18 cellular contexts compared by ENCODE assay signal in the genomic region with DNA sequence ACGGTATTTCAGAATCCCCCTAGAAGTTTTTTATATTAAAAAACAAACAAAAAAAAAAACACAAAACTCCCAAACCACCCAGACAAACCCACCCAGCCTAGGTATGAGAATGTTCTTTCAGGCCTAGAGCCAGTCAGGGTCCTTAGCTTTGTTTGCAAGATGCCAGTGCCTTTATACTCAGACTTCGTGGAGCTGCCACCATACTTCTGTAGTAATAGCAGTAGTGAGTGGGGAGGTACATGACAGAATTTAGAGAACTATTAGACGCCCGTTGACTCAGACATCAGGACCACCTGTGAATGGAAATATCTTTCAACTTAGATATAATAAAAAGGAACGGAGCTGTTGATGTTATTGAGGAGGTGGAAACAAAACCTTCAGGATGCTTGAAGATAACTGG.
A peak's percentile ranks its signal among the peaks of the same experiment; 100 is the strongest.
DNase-seq lines count a peak whose midpoint lies in the region; ATAC-seq and TF ChIP-seq lines count a peak whose summit lies in the region.
"Had no signal": no experiment of that assay in that cellular context is flagged by ENCODE, and none has a peak within 500 bp of the region (broad histone marks: within the 10 kb centered on the region; RNA-seq: fewer than 3 reads in every experiment).

No MANE protein-coding gene starts in this region.

- peak overlapping the region in 1 of 2 experiments; percentile 97; a peak in 3 of 4 replicates for H3K27ac ChIP-seq in SK-N-SH (ENCODE audit: low read depth in 2 of 2, low read length in 1 of 2)
- H3K27ac ChIP-seq: 22Rv1 had no signal

- H3K4me1 Mint-ChIP-seq in HFFc6 (ENCODE audit: low read depth), result peaks cover 61% of the 10 kb centered on the region
- peaks cover 30 to 34% of the 10 kb centered on the region in 2 donors for H3K4me1 Mint-ChIP-seq in natural killer cell treated with Interleukin-12 subunit alpha and Interleukin-12 subunit beta and Interleukin-15 and Interleukin-18, amount 100 ng/mL, for 72 hours (ENCODE audit: low read depth in 2 of 2)

- H3K4me3 ChIP-seq in SK-N-SH (ENCODE audit: low read depth in 2 of 2, low read length in 1 of 2), result no peak overlapping the region
- H3K4me3 ChIP-seq: coronary artery, esophagus squamous epithelium, psoas muscle had no signal

- POLR2A ChIA-PET in SK-N-SH (lab: Yijun Ruan, JAX), result no interaction called here

- H4K20me1 ChIP-seq in SK-N-SH (ENCODE audit: insufficient read depth), result no peaks in the 10 kb centered on the region

- H3K9ac ChIP-seq in SK-N-SH, result no peak overlapping the region

- TF ChIP-seq CTCF in SK-N-SH (IDR thresholded peaks at IDR 0.05), result no peak
- no peak for TF ChIP-seq CTCF in HFFc6 (IDR thresholded peaks at IDR 0.05)

- peaks cover 4% of the 10 kb centered on the region for H3K27me3 Mint-ChIP-seq in HFFc6 (ENCODE audit: insufficient read depth)
- no peaks in the 10 kb centered on the region for H3K27me3 Mint-ChIP-seq in natural killer cell treated with Interleukin-12 subunit alpha and Interleukin-12 subunit beta and Interleukin-15 and Interleukin-18, amount 100 ng/mL, for 72 hours

- peaks cover 5% of the 10 kb centered on the region; the same call in 1 of the 2 replicates for H3K9me3 ChIP-seq in SK-N-SH
- H3K9me3 ChIP-seq: psoas muscle had no signal

- H3K36me3 Mint-ChIP-seq in HFFc6 (ENCODE audit: low read depth), result peaks cover 12% of the 10 kb centered on the region
- H3K36me3 Mint-ChIP-seq in activated naive CD4-positive, alpha-beta T cell treated with anti-CD3 and anti-CD28 coated beads, Interleukin-2, amount 50 U/mL, for 72 hours, result peaks cover 5 to 6% of the 10 kb centered on the region in 2 donors
- H3K36me3 Mint-ChIP-seq in natural killer cell treated with Interleukin-12 subunit alpha and Interleukin-12 subunit beta and Interleukin-15 and Interleukin-18, amount 100 ng/mL, for 72 hours, result no peaks in the 10 kb centered on the region

- no peaks in the 10 kb centered on the region for H3K79me2 ChIP-seq in SK-N-SH (ENCODE audit: insufficient read depth)

- H3K36me3 ChIP-seq in SK-N-SH (replicated peaks in 1 of 2; ENCODE audit: control insufficient read depth in 1 of 2, insufficient read depth in 2 of 2, low read length in 1 of 2), result no peaks in the 10 kb centered on the region
- H3K36me3 ChIP-seq: esophagus squamous epithelium had no signal

- H3K4me1 ChIP-seq in SK-N-SH (ENCODE audit: control insufficient read depth in 1 of 2, insufficient read depth in 2 of 2, low read depth in 1 of 2, low read length in 1 of 2), result peaks cover 7 to 25% of the 10 kb centered on the region in 2 experiments; a peak in 3 of 4 replicates

- WGBS in SK-N-SH (ENCODE audit: low lambda C conversion rate), result 96% methylated on average over 5 of the region's 5 CpGs

- CTCF ChIA-PET in SK-N-SH (lab: Yijun Ruan, JAX), result no interaction called here

- H3K4me3 Mint-ChIP-seq in HFFc6, result peak overlapping the region; percentile 1; the same call in 1 of the 2 replicates
- H3K4me3 Mint-ChIP-seq in natural killer cell treated with Interleukin-12 subunit alpha and Interleukin-12 subunit beta and Interleukin-15 and Interleukin-18, amount 100 ng/mL, for 72 hours, result peak overlapping the region; percentile 77

- H3K9me2 ChIP-seq in SK-N-SH, result no peaks in the 10 kb centered on the region

- no peak overlapping the region for H2AFZ ChIP-seq in SK-N-SH (ENCODE audit: low read depth)

- no peak for TF ChIP-seq EP300 in SK-N-SH (IDR thresholded peaks at IDR 0.05; ENCODE audit: borderline replicate concordance in 1 of 2, low read depth in 1 of 2, low read length in 1 of 2)

- no peak for TF ChIP-seq RAD21 in SK-N-SH (IDR thresholded peaks at IDR 0.05; ENCODE audit: low read length)

- H3F3A ChIP-seq in SK-N-SH (replicated peaks; ENCODE audit: insufficient read depth), result peaks cover 31% of the 10 kb centered on the region

- peaks cover 13% of the 10 kb centered on the region for H3K9me3 Mint-ChIP-seq in HFFc6
- H3K9me3 Mint-ChIP-seq in activated naive CD4-positive, alpha-beta T cell treated with anti-CD3 and anti-CD28 coated beads, Interleukin-2, amount 50 U/mL, for 72 hours, result no peaks in the 10 kb centered on the region
- H3K9me3 Mint-ChIP-seq in natural killer cell treated with Interleukin-12 subunit alpha and Interleukin-12 subunit beta and Interleukin-15 and Interleukin-18, amount 100 ng/mL, for 72 hours, result no peaks in the 10 kb centered on the region

- peak overlapping the region; percentile 96 for H3K27ac Mint-ChIP-seq in HFFc6
- peak overlapping the region; percentile 96 to 97 for H3K27ac Mint-ChIP-seq in activated naive CD4-positive, alpha-beta T cell treated with anti-CD3 and anti-CD28 coated beads, Interleukin-2, amount 50 U/mL, for 72 hours
- H3K27ac Mint-ChIP-seq in natural killer cell treated with Interleukin-12 subunit alpha and Interleukin-12 subunit beta and Interleukin-15 and Interleukin-18, amount 100 ng/mL, for 72 hours, result peak overlapping the region; percentile 96 to 98

- ATAC-seq in SK-N-SH treated with all-trans-retinoic acid at 6 μM for 48 hours, result no peak
- ATAC-seq in activated naive CD4-positive, alpha-beta T cell treated with anti-CD3 and anti-CD28 coated beads, Interleukin-2, amount 50 U/mL, for 72 hours, result peak in 1 of 2 donors; percentile 61
- no peak for ATAC-seq in natural killer cell treated with Interleukin-12 subunit alpha and Interleukin-12 subunit beta and Interleukin-15 and Interleukin-18, amount 100 ng/mL, for 72 hours
- no peak for ATAC-seq in GM18867 (IDR thresholded peaks at IDR 0.05; ENCODE audit: unreplicated experiment)
- ATAC-seq: left colon had no signal

- H3K4me2 ChIP-seq in SK-N-SH, result peak overlapping the region; percentile 30

- DNase-seq in SK-N-SH (no peak), HFFc6 (no peak), glomerular visceral epithelial cell (ENCODE audit: extremely low spot score) (no peak), mesenteric fat pad (ENCODE audit: low spot score) (no peak)
- peak in 1 of 2 donors; percentile 27 for DNase-seq in activated naive CD4-positive, alpha-beta T cell treated with anti-CD3 and anti-CD28 coated beads, Interleukin-2, amount 50 U/mL, for 72 hours (ENCODE audit: low spot score in 2 of 2)
- DNase-seq in natural killer cell treated with Interleukin-12 subunit alpha and Interleukin-12 subunit beta and Interleukin-15 and Interleukin-18, amount 100 ng/mL, for 72 hours (ENCODE audit: low spot score), result no peak
- DNase-seq: activated CD4-positive, alpha-beta T cell treated with anti-CD3 and anti-CD28 coated beads for 48 hours; esophagus squamous epithelium; GF-D8; hippocampal formation; KG1; left colon; NCI-H1105 treated with DMSO at 0.1 percent for 48 hours; psoas muscle had no signal

- no peaks in the 10 kb centered on the region for H3K27me3 ChIP-seq in SK-N-SH (ENCODE audit: insufficient read depth)
- H3K27me3 ChIP-seq: esophagus squamous epithelium had no signal

TF ChIP-seq in SK-N-SH, 30 proteins besides CTCF, POLR2A, EP300 and RAD21:
- TF ChIP-seq FOXJ3 (CRISPR knock-in tag; IDR thresholded peaks at IDR 0.05) (no peak), TCF12 (IDR thresholded peaks at IDR 0.05) (no peak), MXI1 (IDR thresholded peaks at IDR 0.05; ENCODE audit: low read depth, low read length) (no peak), POLR2AphosphoS5 (IDR thresholded peaks at IDR 0.05; ENCODE audit: low read depth, low read length) (no peak), RFX5 (IDR thresholded peaks at IDR 0.05; ENCODE audit: low read length) (no peak), FOSL2 (IDR thresholded peaks at IDR 0.05; ENCODE audit: borderline replicate concordance, low read depth) (no peak), TEAD4 (IDR thresholded peaks at IDR 0.05; ENCODE audit: borderline replicate concordance, insufficient read depth) (no peak)
- TF ChIP-seq, protein P1, sequence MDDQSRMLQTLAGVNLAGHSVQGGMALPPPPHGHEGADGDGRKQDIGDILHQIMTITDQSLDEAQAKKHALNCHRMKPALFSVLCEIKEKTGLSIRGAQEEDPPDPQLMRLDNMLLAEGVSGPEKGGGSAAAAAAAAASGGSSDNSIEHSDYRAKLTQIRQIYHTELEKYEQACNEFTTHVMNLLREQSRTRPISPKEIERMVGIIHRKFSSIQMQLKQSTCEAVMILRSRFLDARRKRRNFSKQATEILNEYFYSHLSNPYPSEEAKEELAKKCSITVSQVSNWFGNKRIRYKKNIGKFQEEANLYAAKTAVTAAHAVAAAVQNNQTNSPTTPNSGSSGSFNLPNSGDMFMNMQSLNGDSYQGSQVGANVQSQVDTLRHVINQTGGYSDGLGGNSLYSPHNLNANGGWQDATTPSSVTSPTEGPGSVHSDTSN (IDR thresholded peaks at IDR 0.05), result no peak

TF ChIP-seq in SK-N-SH treated with all-trans-retinoic acid at 6 μM for 48 hours, 23 proteins besides CTCF, POLR2A, EP300 and RAD21:
- TF ChIP-seq, protein P2, sequence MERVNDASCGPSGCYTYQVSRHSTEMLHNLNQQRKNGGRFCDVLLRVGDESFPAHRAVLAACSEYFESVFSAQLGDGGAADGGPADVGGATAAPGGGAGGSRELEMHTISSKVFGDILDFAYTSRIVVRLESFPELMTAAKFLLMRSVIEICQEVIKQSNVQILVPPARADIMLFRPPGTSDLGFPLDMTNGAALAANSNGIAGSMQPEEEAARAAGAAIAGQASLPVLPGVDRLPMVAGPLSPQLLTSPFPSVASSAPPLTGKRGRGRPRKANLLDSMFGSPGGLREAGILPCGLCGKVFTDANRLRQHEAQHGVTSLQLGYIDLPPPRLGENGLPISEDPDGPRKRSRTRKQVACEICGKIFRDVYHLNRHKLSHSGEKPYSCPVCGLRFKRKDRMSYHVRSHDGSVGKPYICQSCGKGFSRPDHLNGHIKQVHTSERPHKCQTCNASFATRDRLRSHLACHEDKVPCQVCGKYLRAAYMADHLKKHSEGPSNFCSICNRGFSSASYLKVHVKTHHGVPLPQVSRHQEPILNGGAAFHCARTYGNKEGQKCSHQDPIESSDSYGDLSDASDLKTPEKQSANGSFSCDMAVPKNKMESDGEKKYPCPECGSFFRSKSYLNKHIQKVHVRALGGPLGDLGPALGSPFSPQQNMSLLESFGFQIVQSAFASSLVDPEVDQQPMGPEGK (CRISPR knock-in tag; IDR thresholded peaks at IDR 0.05; ENCODE audit: borderline replicate concordance), result no peak
- no peak for TF ChIP-seq ZNF70 (CRISPR knock-in tag; IDR thresholded peaks at IDR 0.05)
- no peak for TF ChIP-seq RARB (CRISPR knock-in tag; IDR thresholded peaks at IDR 0.05)
